In genomic region chr3:160001850-160002623, GRCh38 we compare ENCODE assay signal across 15 cellular contexts. TPM values are rescaled to one million over a fixed set of nuclear protein-coding genes. Genes with fewer than 3 reads are reported as not detected.
"Had no signal": no experiment of that assay in that cellular context is flagged by ENCODE, and none has a peak within 500 bp of the region (broad histone marks: within the 10 kb centered on the region; RNA-seq: fewer than 3 reads in every experiment).

No MANE protein-coding gene starts in this region.

- H3K4me1 ChIP-seq: pancreas had no signal

- H3K27me3 ChIP-seq: dorsolateral prefrontal cortex, esophagus muscularis mucosa, pancreas had no signal

- FAIRE-seq: endometrium, islet of Langerhans, pancreas, urothelium cell line had no signal

- H3K27ac Mint-ChIP-seq: activated naive CD8-positive, alpha-beta T cell; activated T-cell treated with anti-CD3 and anti-CD28 coated beads, Interleukin-2, amount 50 U/mL, for 24 hours; memory B cell had no signal

- H3K27ac ChIP-seq: esophagus muscularis mucosa, pancreas had no signal

- H3K9me3 Mint-ChIP-seq: activated T-cell treated with anti-CD3 and anti-CD28 coated beads, Interleukin-2, amount 50 U/mL, for 24 hours; memory B cell had no signal

- DNase-seq: activated CD4-positive, alpha-beta T cell treated with anti-CD3 and anti-CD28 coated beads, Interleukin-2, amount 50 U/mL, for 4 hours; activated effector memory CD4-positive, alpha-beta T cell treated with anti-CD3 and anti-CD28 coated beads, Interleukin-2, amount 50 U/mL, for 16 hours; activated T-cell treated with anti-CD3 and anti-CD28 coated beads, Interleukin-2, amount 50 U/mL, for 24 hours; foreskin fibroblast; pancreas; retina had no signal

- H3K4me3 ChIP-seq: esophagus muscularis mucosa, pancreas, smooth muscle cell had no signal

- H3K27me3 Mint-ChIP-seq: activated T-cell treated with anti-CD3 and anti-CD28 coated beads, Interleukin-2, amount 50 U/mL, for 24 hours; memory B cell had no signal

- H3K36me3 Mint-ChIP-seq: activated naive CD8-positive, alpha-beta T cell; memory B cell had no signal

- H3K4me3 Mint-ChIP-seq: activated naive CD8-positive, alpha-beta T cell; activated T-cell treated with anti-CD3 and anti-CD28 coated beads, Interleukin-2, amount 50 U/mL, for 24 hours; memory B cell had no signal

- H3K9me3 ChIP-seq: esophagus muscularis mucosa, pancreas had no signal

- H3K36me3 ChIP-seq: esophagus muscularis mucosa, pancreas had no signal

- H3K4me2 ChIP-seq: smooth muscle cell had no signal

RNA-seq across cellular contexts. Expression of gene IL12A, which starts 13.4 kb away (rescaled TPM):
- polyA plus RNA-seq: neural cell, smooth muscle cell had no signal
